In the genomic region with DNA sequence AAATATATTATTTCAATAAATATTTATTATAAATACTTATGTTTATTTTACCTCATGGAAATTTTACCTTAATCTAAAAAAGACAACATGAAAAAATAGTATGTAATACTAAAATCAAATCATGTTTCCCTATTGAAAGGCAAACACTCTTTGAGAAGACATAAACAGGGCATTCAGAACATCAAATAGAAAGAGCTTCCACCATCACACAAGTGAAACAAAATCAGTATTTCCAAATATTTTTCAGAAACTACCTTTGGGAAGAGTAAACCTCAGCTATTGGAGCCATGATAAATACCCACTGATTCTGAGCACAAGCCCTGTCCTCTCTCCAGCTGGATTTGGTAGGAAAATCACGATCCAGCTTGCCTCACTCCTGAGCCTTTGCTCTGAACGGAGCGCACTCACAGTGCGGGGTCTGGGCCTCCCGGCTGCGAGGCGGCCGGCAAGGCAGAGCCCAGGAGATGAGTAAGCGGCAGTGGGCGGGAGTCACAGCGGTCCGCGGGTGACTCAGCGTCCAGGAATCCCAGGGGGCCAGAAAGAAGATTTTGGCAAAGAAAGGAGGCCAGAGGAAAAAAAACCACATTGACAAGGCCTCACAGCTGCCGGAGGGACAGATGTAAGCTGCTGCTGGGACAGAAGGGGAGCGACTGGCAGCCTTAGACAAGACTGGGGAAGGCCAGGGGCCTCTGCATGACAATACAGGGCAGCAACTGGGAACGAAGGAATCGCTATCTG, we compare ENCODE assay signal across 8 cellular contexts. TPM values are rescaled to one million over a fixed set of nuclear protein-coding genes. Genes with fewer than 3 reads are reported as not detected.
A peak's percentile ranks its signal among the peaks of the same experiment; 100 is the strongest.
DNase-seq lines count a peak whose midpoint lies in the region; ATAC-seq, FAIRE-seq and TF ChIP-seq lines count a peak whose summit lies in the region.

No MANE protein-coding gene starts in this region.

- TF ChIP-seq CTCF in GM13977 (IDR thresholded peaks at IDR 0.05; ENCODE audit: extremely low read depth, insufficient read depth, missing control alignments) (no peak), gastroesophageal sphincter (IDR thresholded peaks at IDR 0.05) (no peak), neural cell (IDR thresholded peaks at IDR 0.05; ENCODE audit: poor library complexity, severe bottlenecking) (no peak), upper lobe of left lung (IDR thresholded peaks at IDR 0.05) (no peak)

- H4K20me1 ChIP-seq in neural cell (ENCODE audit: insufficient read depth) = no peaks in the 10 kb centered on the region

- no peak overlapping the region for H2AFZ ChIP-seq in neural cell (ENCODE audit: low read depth, low read length)

- peak; percentile 60 for FAIRE-seq in H54 (lab: Jason Lieb, UNC)

- ATAC-seq in gastroesophageal sphincter = peak; percentile 99
- peak; percentile 91 to 98 for ATAC-seq in upper lobe of left lung (ENCODE audit: low FRiP score in 2 of 2)

- peak; percentile 44 for DNase-seq in GM13977 (ENCODE audit: low spot score)
- DNase-seq in H54 (ENCODE audit: insufficient read length, low spot score) = peak; percentile 59
- peak; percentile 99 for DNase-seq in LHCN-M2 (ENCODE audit: low read depth)
- peak; percentile 17 for DNase-seq in activated CD8-positive, alpha-beta memory T cell treated with anti-CD3 and anti-CD28 coated beads, Interleukin-2, amount 50 U/mL, for 4 hours
- peak; percentile 73 to 89 for DNase-seq in upper lobe of left lung
- no peak for DNase-seq in NCI-H128 (lab: John Stamatoyannopoulos, UW; ENCODE audit: unreplicated experiment)

- TF ChIP-seq POLR2A in H54 (IDR thresholded peaks at IDR 0.05; ENCODE audit: low read depth, low read length) = no peak
- peak; percentile 28 to 39 for TF ChIP-seq POLR2A in gastroesophageal sphincter (IDR thresholded peaks at IDR 0.05)
- no peak for TF ChIP-seq POLR2A in upper lobe of left lung (IDR thresholded peaks at IDR 0.05)

- H3K27ac ChIP-seq in gastroesophageal sphincter = peak overlapping the region; percentile 35 to 83 (median 78)
- no peak overlapping the region for H3K27ac ChIP-seq in neural cell (ENCODE audit: low read length)
- peak overlapping the region in 3 of 4 donors; percentile 41 to 65 (median 54) for H3K27ac ChIP-seq in upper lobe of left lung

- H3K9me3 ChIP-seq in gastroesophageal sphincter = no peaks in the 10 kb centered on the region
- no peaks in the 10 kb centered on the region for H3K9me3 ChIP-seq in neural cell (ENCODE audit: low read length)
- H3K9me3 ChIP-seq in upper lobe of left lung = no peaks in the 10 kb centered on the region

- in situ Hi-C loops in GM13977 (cut with MboI; ENCODE audit: low pct_unique_long_range_greater_than_20kb, low sequenced_read_pairs, unreplicated experiment) = no loop called here

- H3K36me3 ChIP-seq in gastroesophageal sphincter (no peaks in the 10 kb centered on the region), neural cell (ENCODE audit: insufficient read depth, low read length) (no peaks in the 10 kb centered on the region), upper lobe of left lung (no peaks in the 10 kb centered on the region)

- no peak overlapping the region for H3K4me2 ChIP-seq in neural cell (ENCODE audit: low read length)

- H3K4me3 ChIP-seq in gastroesophageal sphincter = peak overlapping the region in 1 of 2 donors; percentile 28
- H3K4me3 ChIP-seq in neural cell (ENCODE audit: low read length) = peak overlapping the region; percentile 44
- H3K4me3 ChIP-seq in upper lobe of left lung = peak overlapping the region in 1 of 4 donors; percentile 13

- TF ChIP-seq RAD21 in neural cell (conservative IDR thresholded peaks at IDR 0.05) = no peak

- no peaks in the 10 kb centered on the region for H3F3A ChIP-seq in neural cell (ENCODE audit: insufficient read depth, low read length, poor library complexity, severe bottlenecking)

- TF ChIP-seq EP300 in gastroesophageal sphincter (IDR thresholded peaks at IDR 0.05) (no peak), neural cell (conservative IDR thresholded peaks at IDR 0.05; ENCODE audit: poor library complexity, severe bottlenecking) (no peak), upper lobe of left lung (IDR thresholded peaks at IDR 0.05) (no peak)

- H3K27me3 ChIP-seq in gastroesophageal sphincter = no peaks in the 10 kb centered on the region
- H3K27me3 ChIP-seq in neural cell (ENCODE audit: insufficient read depth, low read depth, low read length) = no peaks in the 10 kb centered on the region
- no peaks in the 10 kb centered on the region for H3K27me3 ChIP-seq in upper lobe of left lung

- H3K4me1 ChIP-seq in gastroesophageal sphincter = peaks cover 0 to 9% (median 0%) of the 10 kb centered on the region in 3 donors
- peaks cover 0 to 9% (median 6%) of the 10 kb centered on the region in 4 donors for H3K4me1 ChIP-seq in upper lobe of left lung

- no peaks in the 10 kb centered on the region for H3K9me2 ChIP-seq in neural cell (ENCODE audit: insufficient read depth, low read length)

- no peak overlapping the region for H3K9ac ChIP-seq in neural cell (ENCODE audit: low read length)

- 0 to 4% methylated on average over 3 to 15 of the region's 18 CpGs for WGBS in gastroesophageal sphincter (ENCODE audit: low coverage in 1 of 2), 2 donors
- WGBS in upper lobe of left lung, 2 donors = 12 to 25% methylated on average over 15 to 18 of the region's 18 CpGs

- no peaks in the 10 kb centered on the region for H3K79me2 ChIP-seq in neural cell (replicated peaks; ENCODE audit: insufficient read depth, low read length)

TF ChIP-seq in neural cell, 6 proteins besides CTCF, POLR2A, EP300 and RAD21:
- no peak for TF ChIP-seq REST (IDR thresholded peaks at IDR 0.05; ENCODE audit: borderline replicate concordance)
- TF ChIP-seq TAF1 (IDR thresholded peaks at IDR 0.05; ENCODE audit: low read depth) = no peak
- TF ChIP-seq EZH2 (IDR thresholded peaks at IDR 0.05; ENCODE audit: borderline replicate concordance, insufficient read depth, low read length, poor library complexity, severe bottlenecking) = no peak
- no peak for TF ChIP-seq MXI1 (conservative IDR thresholded peaks at IDR 0.05; ENCODE audit: poor library complexity, severe bottlenecking)
- TF ChIP-seq SMC3 (conservative IDR thresholded peaks at IDR 0.05; ENCODE audit: poor library complexity) = no peak
- no peak for TF ChIP-seq POLR2AphosphoS5 (IDR thresholded peaks at IDR 0.05)

RNA-seq across cellular contexts. Expression of gene ANXA5, which starts 14.7 kb away (rescaled TPM):
- total RNA-seq in LHCN-M2 (2014; rRNA removed) (1,176 and 1,192 TPM in 2 replicates), gastroesophageal sphincter (100 to 1,000 TPM; 235 to 412 (median 359) TPM), upper lobe of left lung (100 to 1,000 TPM; 156 to 446 (median 301) TPM)
- 1,118 TPM for polyA plus RNA-seq in LHCN-M2 (2012)
- 2.9 and 8.1 TPM in 2 replicates for polyA plus RNA-seq in neural cell
- polyA minus RNA-seq in neural cell = 2.2 and 3.7 TPM in 2 replicates

RNA-seq across cellular contexts. Expression of gene SMIM43, which starts 53.5 kb away (rescaled TPM):
- total RNA-seq in LHCN-M2 (2014; rRNA removed) (3.3 and 5.8 TPM in 2 replicates), gastroesophageal sphincter (1 to 10 TPM in 1 of 4 donors, under 1 TPM in 3; 0.39 to 2.3 (median 0.51) TPM), upper lobe of left lung (not detected)
- 1.7 TPM for polyA plus RNA-seq in LHCN-M2 (2012)
- polyA plus RNA-seq in neural cell = 0.17 TPM in 1 of 2 replicates, not detected in the other
- not detected in 2 replicates for polyA minus RNA-seq in neural cell

Comparison
In these comparisons a context has a peak if more than half of its experiments do, and no peak if none do; other contexts are left out.
1. POLR2A ChIP-seq: peak in gastroesophageal sphincter (2 of 2); none in H54 (single experiment) and upper lobe of left lung (0 of 4).